Comparison of ENCODE assay signal across 14 cellular contexts in the genomic region with DNA sequence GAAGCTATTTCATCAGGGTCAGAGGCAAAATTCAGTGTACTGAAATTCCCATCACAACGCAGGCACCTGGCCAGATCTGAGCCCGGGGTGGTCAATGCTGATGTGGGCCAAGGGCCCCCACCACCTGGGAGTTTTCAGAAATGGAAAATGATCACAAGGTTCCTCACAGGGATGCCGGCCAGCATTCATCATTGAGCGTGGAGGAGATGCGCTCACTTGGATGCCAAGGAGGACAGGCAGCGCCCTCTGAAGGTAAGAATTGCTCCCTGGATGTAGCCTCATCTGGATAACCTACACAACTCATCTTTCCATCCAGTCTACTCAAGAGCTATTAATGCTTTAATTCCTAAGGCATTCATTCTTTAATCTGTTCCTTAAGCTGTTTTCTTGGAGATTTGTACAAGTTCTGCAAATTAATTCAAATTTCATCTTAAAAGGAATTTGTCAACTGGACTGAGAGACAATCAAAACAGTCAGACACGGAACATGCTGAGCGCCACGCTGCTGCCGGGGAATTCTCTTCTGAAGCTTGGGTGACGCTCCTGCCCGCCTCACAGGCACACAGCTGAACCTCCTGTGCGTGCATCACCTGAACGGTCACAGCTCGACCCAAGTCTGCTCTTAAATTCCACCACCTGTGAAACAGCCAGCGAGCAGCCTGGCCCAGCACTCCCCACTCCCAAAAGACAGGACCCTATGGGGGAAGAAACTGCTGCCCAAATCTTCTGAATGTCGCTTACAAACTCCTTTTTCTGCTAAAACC.
A peak's percentile ranks its signal among the peaks of the same experiment; 100 is the strongest.
DNase-seq lines count a peak whose midpoint lies in the region; ATAC-seq and TF ChIP-seq lines count a peak whose summit lies in the region.
"Had no signal": no experiment of that assay in that cellular context is flagged by ENCODE, and none has a peak within 500 bp of the region (broad histone marks: within the 10 kb centered on the region; RNA-seq: fewer than 3 reads in every experiment).

No MANE protein-coding gene starts in this region.

- no peak overlapping the region for H3K4me3 Mint-ChIP-seq in natural killer cell
- H3K4me3 Mint-ChIP-seq in natural killer cell treated with Interleukin-12 subunit alpha and Interleukin-12 subunit beta and Interleukin-15 and Interleukin-18, amount 100 ng/mL, for 72 hours = no peak overlapping the region
- H3K4me3 Mint-ChIP-seq: activated CD8-positive, alpha-beta T cell treated with anti-CD3 and anti-CD28 coated beads for 36 hours; CD4-positive, CD25-positive, alpha-beta regulatory T cell; naive thymus-derived CD8-positive, alpha-beta T cell had no signal

- no peaks in the 10 kb centered on the region for H3K9me3 Mint-ChIP-seq in natural killer cell
- H3K9me3 Mint-ChIP-seq in natural killer cell treated with Interleukin-12 subunit alpha and Interleukin-12 subunit beta and Interleukin-15 and Interleukin-18, amount 100 ng/mL, for 72 hours = no peaks in the 10 kb centered on the region
- H3K9me3 Mint-ChIP-seq: activated CD8-positive, alpha-beta T cell treated with anti-CD3 and anti-CD28 coated beads for 36 hours; CD4-positive, CD25-positive, alpha-beta regulatory T cell had no signal

- no peak overlapping the region for H3K4me3 ChIP-seq in mesendoderm (ENCODE audit: low read length)
- no peak overlapping the region for H3K4me3 ChIP-seq in upper lobe of right lung
- H3K4me3 ChIP-seq: breast epithelium had no signal

- no peak overlapping the region for H4K8ac ChIP-seq in mesendoderm (ENCODE audit: low read depth, low read length)

- no peak overlapping the region for H2AK5ac ChIP-seq in mesendoderm (ENCODE audit: low read length)

- H3K4me1 ChIP-seq in mesendoderm (ENCODE audit: control insufficient read depth, low read depth, low read length) = no peaks in the 10 kb centered on the region
- H3K4me1 ChIP-seq in upper lobe of right lung = no peaks in the 10 kb centered on the region
- H3K4me1 ChIP-seq: breast epithelium had no signal

- DNase-seq in natural killer cell (peak; percentile 13), caudate nucleus (lab: John Stamatoyannopoulos, UW) (peak in 34 of 61 donors; percentile 26 to 77 (median 50)), mesendoderm (peak; percentile 48), upper lobe of right lung (peak; percentile 35)
- DNase-seq in natural killer cell treated with Interleukin-12 subunit alpha and Interleukin-12 subunit beta and Interleukin-15 and Interleukin-18, amount 100 ng/mL, for 72 hours (ENCODE audit: low spot score) = no peak
- no peak for DNase-seq in effector CD8-positive, alpha-beta T cell (lab: John Stamatoyannopoulos, UW)
- DNase-seq: activated CD8-positive, alpha-beta T cell treated with anti-CD3 and anti-CD28 coated beads for 36 hours; CD4-positive, CD25-positive, alpha-beta regulatory T cell; NCI-H1694 treated with DMSO at 0.1 percent for 48 hours; SIG-M5 had no signal

- peak overlapping the region; percentile 85 for H3K27ac ChIP-seq in caudate nucleus (ENCODE audit: low read depth, low read length)
- H3K27ac ChIP-seq in mesendoderm (ENCODE audit: low read depth, low read length) = no peak overlapping the region
- no peak overlapping the region for H3K27ac ChIP-seq in upper lobe of right lung
- H3K27ac ChIP-seq: breast epithelium had no signal

- no peak overlapping the region for H3K56ac ChIP-seq in mesendoderm (ENCODE audit: low read length)

- H4K5ac ChIP-seq in mesendoderm (ENCODE audit: low read length) = no peak overlapping the region

- TF ChIP-seq CTCF in natural killer cell (IDR thresholded peaks at IDR 0.05) (no peak), upper lobe of right lung (IDR thresholded peaks at IDR 0.05) (no peak)

- H3K36me3 ChIP-seq in mesendoderm (ENCODE audit: control insufficient read depth, insufficient read depth, low read length) = no peaks in the 10 kb centered on the region
- peaks cover 7% of the 10 kb centered on the region for H3K36me3 ChIP-seq in upper lobe of right lung

- no peak overlapping the region for H3K27ac Mint-ChIP-seq in natural killer cell
- H3K27ac Mint-ChIP-seq in natural killer cell treated with Interleukin-12 subunit alpha and Interleukin-12 subunit beta and Interleukin-15 and Interleukin-18, amount 100 ng/mL, for 72 hours = no peak overlapping the region
- H3K27ac Mint-ChIP-seq: activated CD8-positive, alpha-beta T cell treated with anti-CD3 and anti-CD28 coated beads for 36 hours had no signal

- no peak overlapping the region for H3K4me2 ChIP-seq in mesendoderm (ENCODE audit: low read length)

- intact Hi-C loops in natural killer cell (cut with micrococcal nuclease) (no loop called here), upper lobe of right lung (cut with DNase I) (no loop called here)

- H3K27me3 ChIP-seq in mesendoderm (ENCODE audit: insufficient read depth, low read length, poor library complexity) (no peaks in the 10 kb centered on the region), upper lobe of right lung (no peaks in the 10 kb centered on the region)
- H3K27me3 ChIP-seq: breast epithelium had no signal

- H3K9ac ChIP-seq in mesendoderm (ENCODE audit: low read length) = no peak overlapping the region

- WGBS in mesendoderm (ENCODE audit: extremely low coverage, insufficient coverage, low lambda C conversion rate) = no CpG with 5 or more reads among the region's 17 CpGs

- H2BK15ac ChIP-seq in mesendoderm (replicated peaks; ENCODE audit: low read depth) = no peak overlapping the region

- H3K79me2 ChIP-seq in mesendoderm (ENCODE audit: control insufficient read depth, insufficient read depth, low read length) = no peaks in the 10 kb centered on the region

- no peak overlapping the region for H2BK5ac ChIP-seq in mesendoderm (ENCODE audit: low read length)

- H2BK120ac ChIP-seq in mesendoderm (ENCODE audit: low read depth, low read length) = no peak overlapping the region

- no peak overlapping the region for H3K23ac ChIP-seq in mesendoderm (ENCODE audit: low read length)

- no peak overlapping the region for H3K4ac ChIP-seq in mesendoderm (ENCODE audit: low read depth, low read length)

- no peaks in the 10 kb centered on the region for H3K9me3 ChIP-seq in upper lobe of right lung
- H3K9me3 ChIP-seq: breast epithelium had no signal

- ATAC-seq in natural killer cell = no peak
- no peak for ATAC-seq in natural killer cell treated with Interleukin-12 subunit alpha and Interleukin-12 subunit beta and Interleukin-15 and Interleukin-18, amount 100 ng/mL, for 72 hours
- ATAC-seq in upper lobe of right lung = no peak
- ATAC-seq in HG03469 (IDR thresholded peaks at IDR 0.05; ENCODE audit: unreplicated experiment) = no peak
- ATAC-seq in HG02571 (IDR thresholded peaks at IDR 0.05; ENCODE audit: unreplicated experiment) = no peak
- ATAC-seq: activated CD8-positive, alpha-beta T cell treated with anti-CD3 and anti-CD28 coated beads for 36 hours; naive thymus-derived CD8-positive, alpha-beta T cell had no signal

- H3K4me1 Mint-ChIP-seq in natural killer cell = peaks cover 29 to 57% of the 10 kb centered on the region in 2 donors
- peaks cover 0 to 17% of the 10 kb centered on the region in 2 donors for H3K4me1 Mint-ChIP-seq in natural killer cell treated with Interleukin-12 subunit alpha and Interleukin-12 subunit beta and Interleukin-15 and Interleukin-18, amount 100 ng/mL, for 72 hours (ENCODE audit: low read depth in 2 of 2)

- H3K18ac ChIP-seq in mesendoderm (ENCODE audit: low read length) = no peak overlapping the region

- no peaks in the 10 kb centered on the region for H3K27me3 Mint-ChIP-seq in natural killer cell (ENCODE audit: low read depth in 2 of 2)
- H3K27me3 Mint-ChIP-seq in natural killer cell treated with Interleukin-12 subunit alpha and Interleukin-12 subunit beta and Interleukin-15 and Interleukin-18, amount 100 ng/mL, for 72 hours = no peaks in the 10 kb centered on the region
- H3K27me3 Mint-ChIP-seq: activated CD8-positive, alpha-beta T cell treated with anti-CD3 and anti-CD28 coated beads for 36 hours; CD4-positive, CD25-positive, alpha-beta regulatory T cell; naive thymus-derived CD8-positive, alpha-beta T cell had no signal

- no peaks in the 10 kb centered on the region for H3K36me3 Mint-ChIP-seq in natural killer cell
- H3K36me3 Mint-ChIP-seq in natural killer cell treated with Interleukin-12 subunit alpha and Interleukin-12 subunit beta and Interleukin-15 and Interleukin-18, amount 100 ng/mL, for 72 hours = no peaks in the 10 kb centered on the region

- H3K79me1 ChIP-seq in mesendoderm (ENCODE audit: low read length) = no peaks in the 10 kb centered on the region

Comparison
In these comparisons a context has a peak if more than half of its experiments do, and no peak if none do; other contexts are left out.
1. DNase-seq: peak in natural killer cell (single experiment), caudate nucleus (34 of 61), mesendoderm (single experiment) and upper lobe of right lung (single experiment); none in natural killer cell treated with Interleukin-12 subunit alpha and Interleukin-12 subunit beta and Interleukin-15 and Interleukin-18, amount 100 ng/mL, for 72 hours (single experiment) and effector CD8-positive, alpha-beta T cell (single experiment).